ENCODE assay signal across 15 cellular contexts in the genomic region with DNA sequence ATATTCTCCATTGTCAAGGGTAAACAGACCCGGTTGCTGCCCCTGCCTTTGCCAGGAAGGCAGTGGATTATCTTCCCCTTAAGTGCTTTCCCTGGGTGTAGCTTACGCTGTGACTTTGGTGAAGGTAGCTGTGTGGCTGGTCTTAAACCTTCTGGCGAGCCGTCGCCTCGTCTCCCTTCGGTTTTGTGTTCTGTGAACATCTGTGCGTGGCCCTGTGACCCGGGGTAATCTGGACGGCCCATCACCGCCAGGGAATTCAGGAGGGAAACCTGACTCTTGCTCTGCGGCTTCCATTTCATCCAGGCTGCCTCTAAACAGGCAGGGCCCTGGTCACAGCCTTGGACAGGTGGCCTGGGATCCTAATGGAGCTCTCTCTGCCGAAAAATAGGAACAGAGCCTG.
DNase-seq lines count a peak whose midpoint lies in the region; ATAC-seq and TF ChIP-seq lines count a peak whose summit lies in the region.
"Had no signal": no experiment of that assay in that cellular context is flagged by ENCODE, and none has a peak within 500 bp of the region (broad histone marks: within the 10 kb centered on the region; RNA-seq: fewer than 3 reads in every experiment).

No MANE protein-coding gene starts in this region.

- H3K4me3 Mint-ChIP-seq in CD4-positive, CD25-positive, alpha-beta regulatory T cell = peak overlapping the region in 3 of 4 donors; percentile 45 to 84 (median 79)
- H3K4me3 Mint-ChIP-seq in Caco-2 (ENCODE audit: unreplicated experiment) = no peak overlapping the region
- H3K4me3 Mint-ChIP-seq in MCF 10A (ENCODE audit: unreplicated experiment) = no peak overlapping the region

- H3K27ac ChIP-seq in CD4-positive, CD25-positive, alpha-beta regulatory T cell (ENCODE audit: insufficient read depth, low read length, poor library complexity, severe bottlenecking) = peak overlapping the region; percentile 26
- H3K27ac ChIP-seq in vagina (no peak overlapping the region), testis (no peak overlapping the region)
- H3K27ac ChIP-seq: thyroid gland had no signal

- peaks cover 31% of the 10 kb centered on the region for H3K4me1 ChIP-seq in CD4-positive, CD25-positive, alpha-beta regulatory T cell (ENCODE audit: control insufficient read depth, insufficient read depth, low read length, poor library complexity, severe bottlenecking)
- H3K4me1 ChIP-seq in Caco-2 = peaks cover 37% of the 10 kb centered on the region
- no peaks in the 10 kb centered on the region for H3K4me1 ChIP-seq in vagina
- no peaks in the 10 kb centered on the region for H3K4me1 ChIP-seq in testis
- H3K4me1 ChIP-seq: thyroid gland had no signal

- POLR2A ChIA-PET in Caco-2 (lab: Charles Lee) (no interaction called here), MCF 10A (lab: Yijun Ruan, JAX) (interaction anchor here (0.9 kb wide), 1 partner anchor 12 kb away, joined by 3 read pairs; no protein-coding TSS in a partner anchor)

- CTCF ChIA-PET in Caco-2 (lab: Charles Lee) (no interaction called here), MCF 10A (lab: Yijun Ruan, JAX) (no interaction called here)

- BruUV-seq in Caco-2 (replicated peaks; lab: Mats Ljungman, UMichigan) (no TSS peak), MCF 10A (replicated peaks; lab: Mats Ljungman, UMichigan) (no TSS peak)

- no peaks in the 10 kb centered on the region for H3K27me3 Mint-ChIP-seq in CD4-positive, CD25-positive, alpha-beta regulatory T cell
- H3K27me3 Mint-ChIP-seq in Caco-2 (ENCODE audit: insufficient read depth, unreplicated experiment) (no peaks in the 10 kb centered on the region), MCF 10A (ENCODE audit: insufficient read depth, unreplicated experiment) (no peaks in the 10 kb centered on the region)

- no peak for ATAC-seq in CD4-positive, CD25-positive, alpha-beta regulatory T cell (ENCODE audit: low read depth in 2 of 2)
- ATAC-seq: GM12878 had no signal

- WGBS in testis, 2 donors = 79 to 91% methylated on average over 9 to 13 of the region's 13 CpGs

- H3K27me3 ChIP-seq in CD4-positive, CD25-positive, alpha-beta regulatory T cell (ENCODE audit: control insufficient read depth, insufficient read depth, low read length) = no peaks in the 10 kb centered on the region
- H3K27me3 ChIP-seq in Caco-2 (replicated peaks; ENCODE audit: control insufficient read depth, insufficient read depth, low read length) (no peaks in the 10 kb centered on the region), vagina (no peaks in the 10 kb centered on the region), testis (no peaks in the 10 kb centered on the region)
- H3K27me3 ChIP-seq: thyroid gland had no signal

- peak overlapping the region; percentile 81 to 95 (median 81) for H3K27ac Mint-ChIP-seq in CD4-positive, CD25-positive, alpha-beta regulatory T cell
- H3K27ac Mint-ChIP-seq in Caco-2 (ENCODE audit: unreplicated experiment) = peak overlapping the region; percentile 67
- no peak overlapping the region for H3K27ac Mint-ChIP-seq in MCF 10A (ENCODE audit: low read depth, unreplicated experiment)

- H3K36me3 ChIP-seq in CD4-positive, CD25-positive, alpha-beta regulatory T cell (ENCODE audit: control insufficient read depth, insufficient read depth, low read length) = no peaks in the 10 kb centered on the region
- H3K36me3 ChIP-seq in Caco-2 (ENCODE audit: control insufficient read depth, insufficient read depth, low read length) (no peaks in the 10 kb centered on the region), vagina (no peaks in the 10 kb centered on the region), testis (ENCODE audit: low read depth, missing control alignments) (no peaks in the 10 kb centered on the region)
- H3K36me3 ChIP-seq: thyroid gland had no signal

- H3K9me3 Mint-ChIP-seq in CD4-positive, CD25-positive, alpha-beta regulatory T cell = peaks cover 0 to 2% (median 0%) of the 10 kb centered on the region in 7 donors
- H3K9me3 Mint-ChIP-seq in Caco-2 (ENCODE audit: unreplicated experiment) (no peaks in the 10 kb centered on the region), MCF 10A (ENCODE audit: unreplicated experiment) (no peaks in the 10 kb centered on the region)

- no peak for DNase-seq in CD4-positive, CD25-positive, alpha-beta regulatory T cell
- no peak for DNase-seq in Caco-2
- DNase-seq in NCI-H82 treated with DMSO at 0.1 percent for 48 hours (lab: John Stamatoyannopoulos, UW; ENCODE audit: unreplicated experiment) = peak; percentile 76
- DNase-seq in left kidney (ENCODE audit: low read depth, low spot score) = peak; percentile 92
- DNase-seq in vagina (ENCODE audit: extremely low spot score in 2 of 2) = no peak
- DNase-seq in OCI-M2 (lab: John Stamatoyannopoulos, UW; ENCODE audit: unreplicated experiment) = no peak
- DNase-seq in testis = no peak
- no peak for DNase-seq in MCF 10A (ENCODE audit: unreplicated experiment)
- DNase-seq: activated CD8-positive, alpha-beta memory T cell treated with anti-CD3 and anti-CD28 coated beads, Interleukin-2, amount 50 U/mL, for 4 hours; head of caudate nucleus; NCI-H187; posterior cingulate gyrus; SIG-M5 had no signal

- H3K4me1 Mint-ChIP-seq in CD4-positive, CD25-positive, alpha-beta regulatory T cell = peaks cover 16 to 61% (median 30%) of the 10 kb centered on the region in 4 donors
- H3K4me1 Mint-ChIP-seq in Caco-2 (ENCODE audit: low read depth, unreplicated experiment) = peaks cover 41% of the 10 kb centered on the region
- peaks cover 5% of the 10 kb centered on the region for H3K4me1 Mint-ChIP-seq in MCF 10A (ENCODE audit: insufficient read depth, unreplicated experiment)

- peak overlapping the region; percentile 59 for H3K4me3 ChIP-seq in CD4-positive, CD25-positive, alpha-beta regulatory T cell (ENCODE audit: low read depth, low read length)
- H3K4me3 ChIP-seq in Caco-2 (ENCODE audit: low read depth, low read length) = no peak overlapping the region
- no peak overlapping the region for H3K4me3 ChIP-seq in vagina
- H3K4me3 ChIP-seq in testis = no peak overlapping the region
- H3K4me3 ChIP-seq: GM12878, thyroid gland had no signal

- TF ChIP-seq CTCF in Caco-2 (IDR thresholded peaks at IDR 0.05; ENCODE audit: insufficient read depth in 1 of 2, low read depth in 1 of 2, low read length in 1 of 2, severe bottlenecking in 1 of 2, unreplicated experiment in 1 of 2) = no peak
- TF ChIP-seq CTCF in vagina (IDR thresholded peaks at IDR 0.05) = no peak
- TF ChIP-seq CTCF in testis (IDR thresholded peaks at IDR 0.05) = no peak
- no peak for TF ChIP-seq CTCF in MCF 10A (IDR thresholded peaks at IDR 0.05; ENCODE audit: unreplicated experiment)

- TF ChIP-seq POLR2A in vagina (IDR thresholded peaks at IDR 0.05) (no peak), testis (IDR thresholded peaks at IDR 0.05) (no peak)

- intact Hi-C loops in Caco-2 (cut with micrococcal nuclease; ENCODE audit: unreplicated experiment) = no loop called here
- intact Hi-C loops in vagina (cut with DNase I) = no loop called here
- intact Hi-C loops in testis (cut with DNase I; ENCODE audit: low total_unique reads) = no loop called here
- intact Hi-C loops in MCF 10A (cut with micrococcal nuclease) = no loop called here

- no peaks in the 10 kb centered on the region for H3K9me3 ChIP-seq in CD4-positive, CD25-positive, alpha-beta regulatory T cell (ENCODE audit: control insufficient read depth in 2 of 2, low read length in 2 of 2)
- no peaks in the 10 kb centered on the region for H3K9me3 ChIP-seq in Caco-2
- no peaks in the 10 kb centered on the region for H3K9me3 ChIP-seq in vagina
- no peaks in the 10 kb centered on the region for H3K9me3 ChIP-seq in testis
- H3K9me3 ChIP-seq: thyroid gland had no signal

- no peaks in the 10 kb centered on the region for H3K36me3 Mint-ChIP-seq in CD4-positive, CD25-positive, alpha-beta regulatory T cell
- H3K36me3 Mint-ChIP-seq in Caco-2 (ENCODE audit: insufficient read depth, unreplicated experiment) (no peaks in the 10 kb centered on the region), MCF 10A (ENCODE audit: insufficient read depth, unreplicated experiment) (no peaks in the 10 kb centered on the region)

Comparison
In these comparisons a context has a peak if more than half of its experiments do, and no peak if none do; other contexts are left out.
1. DNase-seq: peak in NCI-H82 treated with DMSO at 0.1 percent for 48 hours (single experiment) and left kidney (single experiment); none in CD4-positive, CD25-positive, alpha-beta regulatory T cell (0 of 3), Caco-2 (0 of 2), vagina (0 of 2), OCI-M2 (single experiment), testis (single experiment) and MCF 10A (single experiment).
2. H3K4me3 Mint-ChIP-seq: peak in CD4-positive, CD25-positive, alpha-beta regulatory T cell (3 of 4); none in Caco-2 (single experiment) and MCF 10A (single experiment).